ENCODE assay signal across 7 cellular contexts in genomic region chr6:34245761-34246140, GRCh38. TPM values are rescaled to one million over a fixed set of nuclear protein-coding genes. Genes with fewer than 3 reads are reported as not detected.
DNase-seq lines count a peak whose midpoint lies in the region; ATAC-seq, FAIRE-seq and TF ChIP-seq lines count a peak whose summit lies in the region.
"Not testable (repeated sequence)": the region's sequence is repeated elsewhere in the genome, so short reads cannot be mapped to it uniquely, and the experiment has no call there.

No MANE protein-coding gene starts in this region.

- peaks cover 33% of the 10 kb centered on the region for H3K36me3 ChIP-seq in PC-3 (ENCODE audit: low read depth, low read length)
- peaks cover 63% of the 10 kb centered on the region for H3K36me3 ChIP-seq in K562 (ENCODE audit: control insufficient read depth, insufficient read depth, low read length)
- not testable (repeated sequence) for H3K36me3 ChIP-seq in kidney (ENCODE audit: control insufficient read depth in 1 of 2, insufficient read depth in 2 of 2, low read length in 2 of 2)

- not testable (repeated sequence) for H2AFZ ChIP-seq in PC-3 (ENCODE audit: low read length); K562 (ENCODE audit: low read depth, low read length)

- BruUV-seq in PC-3 (replicated peaks; lab: Mats Ljungman, UMichigan), result TSS peak; percentile 63
- TSS peak; percentile 67 for BruUV-seq in K562 (replicated peaks; lab: Mats Ljungman, UMichigan)

- H3K27ac ChIP-seq in PC-3 (ENCODE audit: low read length), result 0 out of 2 replicates have a peak overlapping the region, but pooled peaks have one; percentile 96
- H3K27ac ChIP-seq in K562 (ENCODE audit: extremely low read depth, low read depth, low read length); kidney (ENCODE audit: low read depth in 2 of 2, low read length in 2 of 2): not testable (repeated sequence)

- in situ Hi-C loops in K562 (cut with MboI), result loop anchor here (5.0 kb wide), 2 partner anchors 167 to 362 kb away; no protein-coding TSS in a partner anchor

- not testable (repeated sequence) for H3K4me3 Mint-ChIP-seq in WTC11; activated T-helper 1 cell treated with anti-CD3 and anti-CD28 coated beads, Interleukin-12 subunit alpha, Interleukin-12 subunit beta, Interleukin-2, Interleukin-4 antibody, amounts not matched to agents 30 ng/mL and 10 ng/mL and 1 ng/mL, durations not matched to agents 14 hours and 24 hours and 36 hours; progenitor cell of endocrine pancreas (ENCODE audit: low read depth)

- H3K4me1 ChIP-seq in PC-3 (ENCODE audit: insufficient read depth, low read length) (peaks cover 79% of the 10 kb centered on the region), K562 (replicated peaks in 1 of 2; ENCODE audit: control insufficient read depth in 2 of 2, insufficient read depth in 2 of 2, low read length in 2 of 2) (peaks cover 65 to 76% of the 10 kb centered on the region in 2 experiments)
- not testable (repeated sequence) for H3K4me1 ChIP-seq in kidney (ENCODE audit: control insufficient read depth in 1 of 2, insufficient read depth in 1 of 2, low read depth in 1 of 2, low read length in 2 of 2)

- not testable (repeated sequence) for H3K27me3 ChIP-seq in PC-3 (ENCODE audit: low read length); K562 (ENCODE audit: control insufficient read depth in 2 of 2, insufficient read depth in 2 of 2, low read length in 2 of 2)

- peaks cover 29% of the 10 kb centered on the region for H3F3A ChIP-seq in PC-3 (ENCODE audit: low read length, unreplicated experiment)

- FAIRE-seq in K562 (lab: Jason Lieb, UNC); kidney (lab: Jason Lieb, UNC): not testable (repeated sequence)

- peak; percentile 17 for TF ChIP-seq POLR2A in GM18505 (IDR thresholded peaks at IDR 0.05; ENCODE audit: borderline replicate concordance, extremely low read depth, insufficient read depth, insufficient read length)
- not testable (repeated sequence) for TF ChIP-seq POLR2A in K562 (conservative IDR thresholded peaks at IDR 0.05)

- not testable (repeated sequence) for H3K9me1 ChIP-seq in K562 (ENCODE audit: control insufficient read depth, insufficient read depth, low read length)

- POLR2A ChIA-PET in PC-3 (lab: Charles Lee; ENCODE audit: unreplicated experiment), result not testable (repeated sequence)
- POLR2A ChIA-PET in WTC11 (lab: Charles Lee), result interaction anchor here (1.5 to 1.6 kb wide), 3 partner anchors 9 to 50 kb away, joined by 3 to 15 read pairs (median 6); partner anchors contain the start of gene HMGA1
- POLR2A ChIA-PET in K562 (lab: Yijun Ruan, JAX), result interaction anchor here (0.6 to 4.9 kb wide), 5 partner anchors 22 to 505 kb away, joined by 3 to 67 read pairs (median 8); partner anchors contain the start of gene RPS10

- CTCF ChIA-PET in PC-3 (lab: Charles Lee) (interaction anchor here (0.5 to 1.0 kb wide), 2 partner anchors 49 to 50 kb away, joined by 3 read pairs; no protein-coding TSS in a partner anchor), WTC11 (lab: Charles Lee) (interaction anchor here (0.6 to 2.5 kb wide), 9 partner anchors 19 to 364 kb away, joined by 3 to 24 read pairs (median 4); no protein-coding TSS in a partner anchor), K562 (lab: Yijun Ruan, JAX; ENCODE audit: low intra/inter-chr PET ratio) (interaction anchor here (0.7 to 1.3 kb wide), 3 partner anchors 50 to 998 kb away, joined by 3 to 4 read pairs (median 4); no protein-coding TSS in a partner anchor)

- TF ChIP-seq CTCF in PC-3 (conservative IDR thresholded peaks at IDR 0.05; ENCODE audit: low read depth, low read length); WTC11 (IDR thresholded peaks at IDR 0.05); K562 (IDR thresholded peaks at IDR 0.05 in 2 of 3, conservative IDR thresholded peaks at IDR 0.05 in 1 of 3; ENCODE audit: insufficient read depth in 2 of 3, low read depth in 1 of 3, low read length in 3 of 3); kidney (IDR thresholded peaks at IDR 0.05; ENCODE audit: borderline replicate concordance, extremely low read depth, insufficient read depth); progenitor cell of endocrine pancreas (IDR thresholded peaks at IDR 0.05; ENCODE audit: unreplicated experiment): not testable (repeated sequence)

- H3K36me3 Mint-ChIP-seq in WTC11 (peaks cover 41% of the 10 kb centered on the region), progenitor cell of endocrine pancreas (ENCODE audit: insufficient read depth) (peaks cover 18% of the 10 kb centered on the region)
- H3K36me3 Mint-ChIP-seq in activated T-helper 1 cell treated with anti-CD3 and anti-CD28 coated beads, Interleukin-12 subunit alpha, Interleukin-12 subunit beta, Interleukin-2, Interleukin-4 antibody, amounts not matched to agents 30 ng/mL and 10 ng/mL and 1 ng/mL, durations not matched to agents 14 hours and 24 hours and 36 hours (ENCODE audit: low read depth), result peaks cover 43% of the 10 kb centered on the region

- H3K4me2 ChIP-seq in PC-3 (ENCODE audit: low read length); K562 (ENCODE audit: insufficient read depth, low read length): not testable (repeated sequence)

- peak overlapping the region; percentile 91 for H3K27ac Mint-ChIP-seq in WTC11
- H3K27ac Mint-ChIP-seq in activated T-helper 1 cell treated with anti-CD3 and anti-CD28 coated beads, Interleukin-12 subunit alpha, Interleukin-12 subunit beta, Interleukin-2, Interleukin-4 antibody, amounts not matched to agents 30 ng/mL and 10 ng/mL and 1 ng/mL, durations not matched to agents 14 hours and 24 hours and 36 hours, result peak overlapping the region; percentile 79
- H3K27ac Mint-ChIP-seq in progenitor cell of endocrine pancreas, result peak overlapping the region; percentile 82

- H3K79me2 ChIP-seq in PC-3 (ENCODE audit: low read length), result peaks cover 32% of the 10 kb centered on the region
- H3K79me2 ChIP-seq in K562 (ENCODE audit: control insufficient read depth, insufficient read depth, low read length), result peaks cover 58% of the 10 kb centered on the region

- not testable (repeated sequence) for TF ChIP-seq EP300 in K562 (IDR thresholded peaks at IDR 0.05; ENCODE audit: low read length)

- ATAC-seq in GM18505 (IDR thresholded peaks at IDR 0.05; ENCODE audit: unreplicated experiment); PC-3; WTC11; K562: not testable (repeated sequence)

- not testable (repeated sequence) for H3K9me3 ChIP-seq in PC-3 (ENCODE audit: low read length); K562 (replicated peaks; ENCODE audit: control insufficient read depth, insufficient read depth, low read depth, low read length); kidney (ENCODE audit: control insufficient read depth in 1 of 2, low read length in 2 of 2)

- H3K9me3 Mint-ChIP-seq in WTC11; activated T-helper 1 cell treated with anti-CD3 and anti-CD28 coated beads, Interleukin-12 subunit alpha, Interleukin-12 subunit beta, Interleukin-2, Interleukin-4 antibody, amounts not matched to agents 30 ng/mL and 10 ng/mL and 1 ng/mL, durations not matched to agents 14 hours and 24 hours and 36 hours; progenitor cell of endocrine pancreas (ENCODE audit: low read depth): not testable (repeated sequence)

- not testable (repeated sequence) for TF ChIP-seq RAD21 in K562 (CRISPR knock-in tag; conservative IDR thresholded peaks at IDR 0.05 in 1 of 2, IDR thresholded peaks at IDR 0.05 in 1 of 2)

- H3K9me2 ChIP-seq in PC-3 (replicated peaks; ENCODE audit: low read length), result not testable (repeated sequence)

- intact Hi-C loops in PC-3 (cut with micrococcal nuclease) (loop anchor here (5.0 kb wide), 2 partner anchors 292 to 362 kb away; no protein-coding TSS in a partner anchor), K562 (cut with micrococcal nuclease) (loop anchor here (1.0 kb wide), 1 partner anchor 49 kb away; no protein-coding TSS in a partner anchor), kidney (cut with DNase I) (loop anchor here (10.0 kb wide), 1 partner anchor 169 kb away; no protein-coding TSS in a partner anchor)
- intact Hi-C loops in activated T-helper 1 cell treated with anti-CD3 and anti-CD28 coated beads, Interleukin-12 subunit alpha, Interleukin-12 subunit beta, Interleukin-2, Interleukin-4 antibody, amounts not matched to agents 30 ng/mL and 10 ng/mL and 1 ng/mL, durations not matched to agents 14 hours and 24 hours and 36 hours (cut with micrococcal nuclease), result loop anchor here (5.0 kb wide), 1 partner anchor 72 kb away; no protein-coding TSS in a partner anchor

- H3K4me3 ChIP-seq in PC-3 (ENCODE audit: low read length); K562; kidney (ENCODE audit: low read length in 2 of 2): not testable (repeated sequence)

- H3K27me3 Mint-ChIP-seq in WTC11 (ENCODE audit: low read depth); activated T-helper 1 cell treated with anti-CD3 and anti-CD28 coated beads, Interleukin-12 subunit alpha, Interleukin-12 subunit beta, Interleukin-2, Interleukin-4 antibody, amounts not matched to agents 30 ng/mL and 10 ng/mL and 1 ng/mL, durations not matched to agents 14 hours and 24 hours and 36 hours (ENCODE audit: insufficient read depth); progenitor cell of endocrine pancreas: not testable (repeated sequence)

- H3K9ac ChIP-seq in PC-3 (ENCODE audit: low read length); K562 (ENCODE audit: insufficient read depth in 1 of 2, low read depth in 2 of 2, low read length in 2 of 2); kidney (ENCODE audit: low read length in 2 of 2): not testable (repeated sequence)

- not testable (repeated sequence) for DNase-seq in PC-3; WTC11 (ENCODE audit: low spot score); activated T-helper 1 cell treated with anti-CD3 and anti-CD28 coated beads, Interleukin-12 subunit alpha, Interleukin-12 subunit beta, Interleukin-2, Interleukin-4 antibody, amounts not matched to agents 30 ng/mL and 10 ng/mL and 1 ng/mL, durations not matched to agents 14 hours and 24 hours and 36 hours (ENCODE audit: low spot score); K562 (ENCODE audit: extremely low read depth in 1 of 4, low spot score in 3 of 4); progenitor cell of endocrine pancreas (ENCODE audit: low spot score, unreplicated experiment)
- DNase-seq in kidney, result peak; percentile 26

- H3K4me1 Mint-ChIP-seq in WTC11, result peaks cover 59% of the 10 kb centered on the region
- peaks cover 72% of the 10 kb centered on the region for H3K4me1 Mint-ChIP-seq in activated T-helper 1 cell treated with anti-CD3 and anti-CD28 coated beads, Interleukin-12 subunit alpha, Interleukin-12 subunit beta, Interleukin-2, Interleukin-4 antibody, amounts not matched to agents 30 ng/mL and 10 ng/mL and 1 ng/mL, durations not matched to agents 14 hours and 24 hours and 36 hours (ENCODE audit: low read depth)
- not testable (repeated sequence) for H3K4me1 Mint-ChIP-seq in progenitor cell of endocrine pancreas (ENCODE audit: low read depth)

- H4K20me1 ChIP-seq in PC-3 (ENCODE audit: low read length), result peaks cover 22% of the 10 kb centered on the region
- peaks cover 42% of the 10 kb centered on the region; the same call in 1 of the 2 replicates for H4K20me1 ChIP-seq in K562 (replicated peaks; ENCODE audit: control insufficient read depth, insufficient read depth, low read length)

- 76% methylated on average over 7 of the region's 7 CpGs for WGBS in K562 (ENCODE audit: insufficient coverage, low coverage, missing lambda C conversion rate)

RNA-seq across cellular contexts. Expression of gene SMIM29, which starts 3.1 kb away (rescaled TPM):
- total RNA-seq in PC-3 (2014; rRNA removed) (25.8 and 26.8 TPM in 2 replicates), WTC11 (2021) (11.7 to 15.1 TPM (median 14.1 TPM) in 3 replicates), K562 (2014; rRNA removed) (31.8 and 42.1 TPM in 2 replicates), K562 (2014; rRNA removed; fragmentation: Illumina TruSeq; extraction: Trizol) (4.6 and 6.5 TPM in 2 replicates), K562 (2015; rRNA removed; fragmentation: Illumina TruSeq; extraction: Trizol) (18.2 and 21.9 TPM in 2 replicates), K562 (2021) (30.1 and 35.5 TPM in 2 replicates), kidney (22.6 TPM), progenitor cell of endocrine pancreas (5.1 and 5.3 TPM in 2 replicates)
- total RNA-seq in activated T-helper 1 cell treated with anti-CD3 and anti-CD28 coated beads, Interleukin-12 subunit alpha, Interleukin-12 subunit beta, Interleukin-2, Interleukin-4 antibody, amounts not matched to agents 30 ng/mL and 10 ng/mL and 1 ng/mL, durations not matched to agents 14 hours and 24 hours and 36 hours, result 14.3 and 15.0 TPM in 2 replicates
- total RNA-seq in K562 (2011; cell fraction: chromatin; rRNA removed; ENCODE audit: low replicate concordance), result 9.6 and 43.3 TPM in 2 replicates
- 62.9 and 65.8 TPM in 2 replicates for total RNA-seq in K562 (2011; cell fraction: nucleolus; rRNA removed)
- 33.6 and 43.7 TPM in 2 replicates for total RNA-seq in K562 (2011; cell fraction: nucleoplasm; rRNA removed)
- polyA plus RNA-seq in K562 (2011; rRNA removed) (29.1 and 74.4 TPM in 2 replicates), K562 (2014; fragmentation: Illumina TruSeq; extraction: Trizol) (20.9 and 39.0 TPM in 2 replicates), K562 (2014; fragmentation: Nextera tagmentation; extraction: Ambion mirVana) (10 to 100 TPM; 13.1 to 13.7 TPM), K562 (2014; rRNA removed) (34.9 and 36.7 TPM in 2 replicates), kidney (ENCODE audit: insufficient read depth, low read depth, low replicate concordance) (53.5 TPM)
- polyA plus RNA-seq in K562 (2011; cell fraction: cytosol; rRNA removed), result 106 and 151 TPM in 2 replicates
- 87.3 and 88.9 TPM in 2 replicates for polyA plus RNA-seq in K562 (2011; cell fraction: nucleus; rRNA removed)
- 43.9 and 73.7 TPM in 2 replicates for polyA plus RNA-seq in K562 (2012)
- 10.5 and 14.6 TPM in 2 replicates for polyA minus RNA-seq in K562 (2011; rRNA and poly(A)+ RNA removed)
- 18.3 and 35.8 TPM in 2 replicates for polyA minus RNA-seq in K562 (2011; cell fraction: cytosol; rRNA and poly(A)+ RNA removed)
- polyA minus RNA-seq in K562 (2011; cell fraction: nucleus; rRNA and poly(A)+ RNA removed), result 43.4 and 63.9 TPM in 2 replicates

RNA-seq across cellular contexts. Expression of gene HMGA1, which starts 9.1 kb away (rescaled TPM):
- total RNA-seq in PC-3 (2014; rRNA removed) (1,115 and 1,441 TPM in 2 replicates), WTC11 (2021) (2,446 to 2,677 TPM (median 2,610 TPM) in 3 replicates), K562 (2014; rRNA removed) (1,004 and 1,256 TPM in 2 replicates), K562 (2014; rRNA removed; fragmentation: Illumina TruSeq; extraction: Trizol) (270 and 326 TPM in 2 replicates), K562 (2015; rRNA removed; fragmentation: Illumina TruSeq; extraction: Trizol) (594 and 609 TPM in 2 replicates), K562 (2021) (1,947 and 1,950 TPM in 2 replicates), kidney (46.5 TPM), progenitor cell of endocrine pancreas (748 and 769 TPM in 2 replicates)
- 415 and 438 TPM in 2 replicates for total RNA-seq in activated T-helper 1 cell treated with anti-CD3 and anti-CD28 coated beads, Interleukin-12 subunit alpha, Interleukin-12 subunit beta, Interleukin-2, Interleukin-4 antibody, amounts not matched to agents 30 ng/mL and 10 ng/mL and 1 ng/mL, durations not matched to agents 14 hours and 24 hours and 36 hours
- total RNA-seq in K562 (2011; cell fraction: chromatin; rRNA removed; ENCODE audit: low replicate concordance), result 30.6 and 67.6 TPM in 2 replicates
- 97.4 and 98.8 TPM in 2 replicates for total RNA-seq in K562 (2011; cell fraction: nucleolus; rRNA removed)
- total RNA-seq in K562 (2011; cell fraction: nucleoplasm; rRNA removed), result 112 and 202 TPM in 2 replicates
- polyA plus RNA-seq in K562 (2011; rRNA removed) (205 and 451 TPM in 2 replicates), K562 (2014; fragmentation: Illumina TruSeq; extraction: Trizol) (1,608 and 1,897 TPM in 2 replicates), K562 (2014; fragmentation: Nextera tagmentation; extraction: Ambion mirVana) (10 to 100 TPM; 27.8 to 58.8 TPM), K562 (2014; rRNA removed) (1,026 and 1,125 TPM in 2 replicates), kidney (ENCODE audit: insufficient read depth, low read depth, low replicate concordance) (27.1 TPM)
- 348 and 767 TPM in 2 replicates for polyA plus RNA-seq in K562 (2011; cell fraction: cytosol; rRNA removed)
- polyA plus RNA-seq in K562 (2011; cell fraction: nucleus; rRNA removed), result 229 and 367 TPM in 2 replicates
- polyA plus RNA-seq in K562 (2012), result 830 and 1,263 TPM in 2 replicates
- polyA minus RNA-seq in K562 (2011; rRNA and poly(A)+ RNA removed), result 66.3 and 71.3 TPM in 2 replicates
- 364 and 449 TPM in 2 replicates for polyA minus RNA-seq in K562 (2011; cell fraction: cytosol; rRNA and poly(A)+ RNA removed)
- 49.0 and 60.6 TPM in 2 replicates for polyA minus RNA-seq in K562 (2011; cell fraction: nucleus; rRNA and poly(A)+ RNA removed)
